In genomic region chr4:16713271-16713670, GRCh38 we compare ENCODE assay signal across 24 cellular contexts.
"Had no signal": no experiment of that assay in that cellular context is flagged by ENCODE, and none has a peak within 500 bp of the region (broad histone marks: within the 10 kb centered on the region; RNA-seq: fewer than 3 reads in every experiment).

No MANE protein-coding gene starts in this region.

- ATAC-seq: effector memory CD8-positive, alpha-beta T cell; esophagus mucosa; foreskin keratinocyte; gastroesophageal sphincter; heart left ventricle; left cardiac atrium; left lung; left ventricle myocardium superior; lower lobe of right lung; naive thymus-derived CD8-positive, alpha-beta T cell had no signal

- FAIRE-seq: colon, endometrium, frontal cortex, keratinocyte had no signal

- DNase-seq: effector CD8-positive, alpha-beta T cell; effector memory CD8-positive, alpha-beta T cell; endodermal cell; erythroblast; esophagus squamous epithelium; foreskin keratinocyte; heart left ventricle; hypothalamus; immature natural killer cell; left cardiac atrium; left lung; left ventricle myocardium superior; lower lobe of right lung; mammary epithelial cell; mesendoderm; midbrain; naive B cell; naive thymus-derived CD8-positive, alpha-beta T cell had no signal
